Comparison of ENCODE assay signal across 1 cellular context in genomic region chr16:69613283-69614154, GRCh38.
TF ChIP-seq lines count a peak whose summit lies in the region.

No MANE protein-coding gene starts in this region.

TF ChIP-seq in A549, 52 proteins besides CTCF, POLR2A, EP300 and RAD21 (continued from another document):
- TF ChIP-seq, protein P1, sequence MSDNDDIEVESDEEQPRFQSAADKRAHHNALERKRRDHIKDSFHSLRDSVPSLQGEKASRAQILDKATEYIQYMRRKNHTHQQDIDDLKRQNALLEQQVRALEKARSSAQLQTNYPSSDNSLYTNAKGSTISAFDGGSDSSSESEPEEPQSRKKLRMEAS (IDR thresholded peaks at IDR 0.05) = no peak
- no peak for TF ChIP-seq HEYL (CRISPR knock-in tag; IDR thresholded peaks at IDR 0.05)
- TF ChIP-seq HOXB13 (CRISPR knock-in tag; IDR thresholded peaks at IDR 0.05; ENCODE audit: low read depth) = no peak
- TF ChIP-seq NPAS2 (CRISPR knock-in tag; IDR thresholded peaks at IDR 0.05; ENCODE audit: borderline replicate concordance) = no peak
